ENCODE assay signal across 36 cellular contexts in the genomic region with DNA sequence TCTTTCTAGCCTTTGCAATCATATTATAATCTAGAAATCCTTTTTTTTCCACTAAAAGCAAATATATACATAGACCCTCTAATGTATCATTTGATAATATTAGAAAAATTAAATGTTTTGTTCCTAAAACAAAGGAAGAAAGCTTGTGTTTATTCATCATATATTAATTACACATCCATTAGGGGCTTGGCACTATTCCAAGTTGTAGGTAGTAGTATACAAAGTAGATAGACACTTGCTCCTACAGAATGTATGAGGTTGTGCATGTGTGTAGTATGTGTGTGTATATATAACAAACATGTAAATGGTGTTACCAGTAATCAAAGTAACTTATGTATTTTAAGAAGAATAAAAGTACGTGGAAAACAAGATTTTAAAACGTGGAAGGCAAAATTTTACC.
"Had no signal": no experiment of that assay in that cellular context is flagged by ENCODE, and none has a peak within 500 bp of the region (broad histone marks: within the 10 kb centered on the region; RNA-seq: fewer than 3 reads in every experiment).

No MANE protein-coding gene starts in this region.

- H3K27ac ChIP-seq: ascending aorta, body of pancreas, breast epithelium, coronary artery, SJCRH30, SK-N-MC, WERI-Rb-1 had no signal

- DNase-seq: activated CD4-positive, alpha-beta memory T cell treated with anti-CD3 and anti-CD28 coated beads, Interleukin-2, amount 10 ng/mL, durations not matched to agents 7 days and 5 days; activated CD4-positive, alpha-beta T cell treated with anti-CD3 and anti-CD28 coated beads for 1 hour; activated CD4-positive, alpha-beta T cell treated with anti-CD3 and anti-CD28 coated beads for 48 hours; activated CD4-positive, CD25-positive, alpha-beta regulatory T cell; activated CD8-positive, alpha-beta memory T cell treated with anti-CD3 and anti-CD28 coated beads for 24 hours; activated CD8-positive, alpha-beta memory T cell treated with anti-CD3 and anti-CD28 coated beads, Interleukin-2, amount 10 ng/mL, durations not matched to agents 7 days and 5 days; activated effector memory CD4-positive, alpha-beta T cell treated with anti-CD3 and anti-CD28 coated beads, Interleukin-2, amount 50 U/mL, for 16 hours; activated naive CD4-positive, alpha-beta T cell; activated naive CD4-positive, alpha-beta T cell treated with anti-CD3 and anti-CD28 coated beads, Interleukin-2, amount 50 U/mL, for 16 hours; activated naive CD8-positive, alpha-beta T cell treated with anti-CD3 and anti-CD28 coated beads for 36 hours; activated T-cell treated with anti-CD3 and anti-CD28 coated beads, Interleukin-2, amount 50 U/mL, for 1 hour; activated T-cell treated with anti-CD3 and anti-CD28 coated beads, Interleukin-2, amount 50 U/mL, for 72 hours; amygdala; body of pancreas; dermis blood vessel endothelial cell; MM.1S; MV-4-11; NCI-H1092; NCI-H1417 treated with DMSO at 0.1 percent for 48 hours; NCI-H1694 treated with DMSO at 0.1 percent for 48 hours; NCI-H2029; NCI-H2107; NCI-H226; NCI-H446 treated with DMSO at 0.1 percent for 48 hours; NCI-H524; NCI-H774; OCI-M1; SHP77; SJCRH30; T1000; WERI-Rb-1 had no signal

- ATAC-seq: activated CD8-positive, alpha-beta memory T cell treated with anti-CD3 and anti-CD28 coated beads, Interleukin-2, amount 10 ng/mL, durations not matched to agents 7 days and 5 days; activated T-cell treated with anti-CD3 and anti-CD28 coated beads, Interleukin-2, amount 50 U/mL, for 72 hours; activated T-helper 17 cell treated with anti-CD3 and anti-CD28 coated beads, Interleukin-2, amount 50 U/mL, for 72 hours; body of pancreas had no signal
